In the genomic region with DNA sequence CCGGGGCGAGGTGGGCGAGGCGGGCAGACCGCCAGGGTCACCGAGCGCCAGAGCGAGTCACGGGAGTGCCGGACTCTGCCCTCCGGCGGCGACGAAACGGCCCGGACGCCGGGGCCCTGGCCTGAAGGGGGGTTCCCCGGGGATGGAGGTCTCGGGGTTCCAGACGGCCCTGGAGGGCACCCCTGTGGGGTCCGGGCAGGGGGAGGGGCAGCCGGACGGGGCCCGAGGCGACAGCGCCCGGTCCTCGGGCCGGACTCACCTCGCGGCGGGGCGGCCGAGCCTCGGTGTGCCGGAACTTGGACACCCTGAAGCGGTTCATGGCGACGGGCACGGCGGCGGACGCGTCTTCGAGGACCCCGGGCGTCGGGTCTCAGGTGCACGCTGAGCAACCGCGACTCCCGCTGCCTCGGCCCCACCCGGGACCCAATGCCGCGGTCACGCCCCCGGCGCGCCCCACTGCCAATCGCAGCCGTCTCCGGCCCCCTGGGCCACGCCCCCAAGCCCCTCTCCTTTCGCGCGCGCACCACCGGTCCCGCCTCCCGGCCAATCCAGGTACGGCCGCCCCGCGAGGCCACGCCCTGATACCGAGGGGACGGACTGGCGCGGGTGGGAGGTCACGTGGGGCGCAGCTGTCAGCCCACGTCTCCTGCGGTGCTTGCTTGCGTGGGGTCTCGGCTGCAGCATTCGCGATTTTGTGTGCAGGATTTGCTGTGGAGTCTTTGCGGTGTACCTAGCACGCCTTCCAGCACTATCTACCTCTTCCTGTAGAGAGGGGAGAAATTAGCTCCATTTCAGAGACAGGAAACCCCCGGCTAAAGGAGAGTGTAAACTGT, we compare ENCODE assay signal across 8 cellular contexts. TPM values are rescaled to one million over a fixed set of nuclear protein-coding genes. Genes with fewer than 3 reads are reported as not detected.
DNase-seq lines count a peak whose midpoint lies in the region; ATAC-seq and TF ChIP-seq lines count a peak whose summit lies in the region.

Gene CORO7 (minus strand): TSS at position 397 of the 833 bp plus-strand sequence. CDS start 78 bp downstream, at position 319.

- H2BK12ac ChIP-seq in H9 (ENCODE audit: insufficient read length, low read depth, low read length), result no peak within 1 kb of the TSS

- TF ChIP-seq CTCF in H9 (conservative IDR thresholded peaks at IDR 0.05), result no peak
- no peak for TF ChIP-seq CTCF in MM.1S (IDR thresholded peaks at IDR 0.05; ENCODE audit: low read length)
- no peak for TF ChIP-seq CTCF in neural cell (IDR thresholded peaks at IDR 0.05; ENCODE audit: poor library complexity, severe bottlenecking)

- H3K9me2 ChIP-seq in MM.1S (replicated peaks; ENCODE audit: insufficient read depth, low read length) (no peaks in the 10 kb centered on the region), neural cell (ENCODE audit: insufficient read depth, low read length) (no peaks in the 10 kb centered on the region)

- no peaks in the 10 kb centered on the region for H3K79me1 ChIP-seq in H9 (ENCODE audit: insufficient read depth, low read depth, low read length, poor library complexity, severe bottlenecking)

- H3K18ac ChIP-seq in H9 (ENCODE audit: insufficient read length, low read depth, low read length), result no peak within 1 kb of the TSS

- peak within 1 kb of the TSS; percentile 81 for H3K4me2 ChIP-seq in H9 (ENCODE audit: insufficient read depth, insufficient read length, low read length)
- peak within 1 kb of the TSS; percentile 86 for H3K4me2 ChIP-seq in MM.1S (ENCODE audit: low read depth, low read length)
- H3K4me2 ChIP-seq in neural cell (ENCODE audit: low read length), result peak within 1 kb of the TSS; percentile 71

- no peak within 1 kb of the TSS for H4K5ac ChIP-seq in H9 (ENCODE audit: insufficient read length, low read depth, low read length)

- H3K56ac ChIP-seq in H9 (ENCODE audit: insufficient read length, low read depth, low read length), result no peak within 1 kb of the TSS

- H3K9me3 ChIP-seq in H9 (ENCODE audit: control insufficient read depth, low read depth, low read length) (no peaks in the 10 kb centered on the region), MM.1S (replicated peaks; ENCODE audit: insufficient read depth, low read length) (no peaks in the 10 kb centered on the region), neural cell (ENCODE audit: low read length) (no peaks in the 10 kb centered on the region)

- peak within 1 kb of the TSS; percentile 80 to 87 for H3K4me3 Mint-ChIP-seq in H9
- H3K4me3 Mint-ChIP-seq in stimulated activated naive CD8-positive, alpha-beta T cell treated with anti-CD3 and anti-CD28 coated beads, Interleukin-15, amount 100 ng/mL, for 72 hours, result peak within 1 kb of the TSS; percentile 87

- ATAC-seq in stimulated activated naive CD8-positive, alpha-beta T cell treated with anti-CD3 and anti-CD28 coated beads, Interleukin-15, amount 100 ng/mL, for 72 hours, result peak; percentile 73

- peak; percentile 26 for TF ChIP-seq EP300 in neural cell (conservative IDR thresholded peaks at IDR 0.05; ENCODE audit: poor library complexity, severe bottlenecking)

- H3K14ac ChIP-seq in H9 (ENCODE audit: insufficient read depth, low read length), result 0 out of 2 replicates have a peak within 1 kb of the TSS, but pooled peaks have one; percentile 40

- H3K23me2 ChIP-seq in H9 (ENCODE audit: insufficient read length, low read depth, low read length, poor library complexity, severe bottlenecking), result no peaks in the 10 kb centered on the region

- no peak within 1 kb of the TSS for H3K23ac ChIP-seq in H9 (ENCODE audit: insufficient read length, low read depth, low read length)

- H3K9ac ChIP-seq in H9 (ENCODE audit: extremely low read depth, insufficient read length, low read length), result no peak within 1 kb of the TSS
- H3K9ac ChIP-seq in MM.1S (ENCODE audit: low read length), result peak within 1 kb of the TSS; percentile 96
- peak within 1 kb of the TSS; percentile 76 for H3K9ac ChIP-seq in neural cell (ENCODE audit: low read length)

- H4K91ac ChIP-seq in H9 (ENCODE audit: insufficient read length, low read depth, low read length), result no peak within 1 kb of the TSS

- peaks cover 9% of the 10 kb centered on the region for H3K27me3 Mint-ChIP-seq in H9 (ENCODE audit: low read depth)
- no peaks in the 10 kb centered on the region for H3K27me3 Mint-ChIP-seq in stimulated activated naive CD8-positive, alpha-beta T cell treated with anti-CD3 and anti-CD28 coated beads, Interleukin-15, amount 100 ng/mL, for 72 hours

- peak within 1 kb of the TSS in 1 of 3 experiments; percentile 27; a peak in 2 of 7 replicates for H3K27ac Mint-ChIP-seq in H9
- peak within 1 kb of the TSS; percentile 98 for H3K27ac Mint-ChIP-seq in stimulated activated naive CD8-positive, alpha-beta T cell treated with anti-CD3 and anti-CD28 coated beads, Interleukin-15, amount 100 ng/mL, for 72 hours

- H3K4ac ChIP-seq in H9 (ENCODE audit: low read depth, low read length), result no peak within 1 kb of the TSS

- peaks cover 8 to 10% of the 10 kb centered on the region in 2 experiments for H3K4me1 Mint-ChIP-seq in H9
- peaks cover 46% of the 10 kb centered on the region for H3K4me1 Mint-ChIP-seq in stimulated activated naive CD8-positive, alpha-beta T cell treated with anti-CD3 and anti-CD28 coated beads, Interleukin-15, amount 100 ng/mL, for 72 hours

- H3K27ac ChIP-seq in H9 (ENCODE audit: insufficient read length, low read depth, low read length) (no peak within 1 kb of the TSS), MM.1S (ENCODE audit: low read length) (peak within 1 kb of the TSS; percentile 93), neural cell (ENCODE audit: low read length) (peak within 1 kb of the TSS; percentile 62)

- H3K36me3 Mint-ChIP-seq in H9 (ENCODE audit: insufficient read depth in 1 of 3, low read depth in 3 of 3), result no peaks in the 10 kb centered on the region; a peak in 1 of 7 replicates

- no peak within 1 kb of the TSS for H2BK20ac ChIP-seq in H9 (ENCODE audit: low read depth, low read length, poor library complexity, severe bottlenecking)

- no peaks in the 10 kb centered on the region for H3K79me2 ChIP-seq in H9 (ENCODE audit: insufficient read depth, low read length)
- H3K79me2 ChIP-seq in MM.1S (ENCODE audit: low read length), result peaks cover 50% of the 10 kb centered on the region
- peaks cover 11% of the 10 kb centered on the region for H3K79me2 ChIP-seq in neural cell (replicated peaks; ENCODE audit: insufficient read depth, low read length)

- WGBS in H9 (ENCODE audit: extremely low coverage, insufficient read length, low lambda C conversion rate), result no CpG with 5 or more reads among the region's 92 CpGs

- H3T11ph ChIP-seq in H9 (ENCODE audit: low read length), result no peak within 1 kb of the TSS

- H2AK5ac ChIP-seq in H9 (ENCODE audit: insufficient read length, low read length), result no peak within 1 kb of the TSS

- H3K4me3 ChIP-seq in MM.1S (ENCODE audit: low read length), result peak within 1 kb of the TSS; percentile 80
- peak within 1 kb of the TSS; percentile 96 for H3K4me3 ChIP-seq in neural cell (ENCODE audit: low read length)

- H2AFZ ChIP-seq in H9 (ENCODE audit: low read length) (no peak within 1 kb of the TSS), MM.1S (ENCODE audit: low read length) (peak within 1 kb of the TSS; percentile 78), neural cell (ENCODE audit: low read depth, low read length) (peak within 1 kb of the TSS; percentile 40)

- no peak within 1 kb of the TSS for H2BK120ac ChIP-seq in H9 (ENCODE audit: low read depth, low read length, poor library complexity, severe bottlenecking)

- H3F3A ChIP-seq in MM.1S (ENCODE audit: insufficient read depth, low read length) (peaks cover 22% of the 10 kb centered on the region), neural cell (ENCODE audit: insufficient read depth, low read length, poor library complexity, severe bottlenecking) (no peaks in the 10 kb centered on the region)

- DNase-seq in ELR (ENCODE audit: low read depth) (peak; percentile 88), H9 (peak; percentile 90), MM.1S (peak; percentile 96), SHP77 (lab: John Stamatoyannopoulos, UW) (peak; percentile 78 to 91), fibroblast of the conjunctiva (ENCODE audit: low read depth) (peak; percentile 62)
- peak; percentile 99 for DNase-seq in activated effector memory CD4-positive, alpha-beta T cell treated with anti-CD3 and anti-CD28 coated beads, Interleukin-2, amount 50 U/mL, for 16 hours
- peak; percentile 98 to 99 for DNase-seq in stimulated activated naive CD8-positive, alpha-beta T cell treated with anti-CD3 and anti-CD28 coated beads, Interleukin-15, amount 100 ng/mL, for 72 hours

- no peaks in the 10 kb centered on the region for H3K27me3 ChIP-seq in H9 (ENCODE audit: insufficient read depth, low read length)
- no peaks in the 10 kb centered on the region for H3K27me3 ChIP-seq in MM.1S (replicated peaks; ENCODE audit: insufficient read depth, low read length)
- H3K27me3 ChIP-seq in neural cell (ENCODE audit: insufficient read depth, low read depth, low read length), result no peaks in the 10 kb centered on the region

- no peak within 1 kb of the TSS for H2BK5ac ChIP-seq in H9 (ENCODE audit: insufficient read length, low read length)

- H2BK15ac ChIP-seq in H9 (ENCODE audit: low read depth, low read length), result no peak within 1 kb of the TSS

- H3K36me3 ChIP-seq in MM.1S (replicated peaks; ENCODE audit: insufficient read depth, low read length) (no peaks in the 10 kb centered on the region), neural cell (ENCODE audit: insufficient read depth, low read length) (no peaks in the 10 kb centered on the region)

- TF ChIP-seq RAD21 in neural cell (conservative IDR thresholded peaks at IDR 0.05), result no peak

- 0 out of 5 replicates have a peak, but pooled peaks cover 0 to 1% of the 10 kb centered on the region in 2 experiments for H3K9me3 Mint-ChIP-seq in H9
- no peaks in the 10 kb centered on the region for H3K9me3 Mint-ChIP-seq in stimulated activated naive CD8-positive, alpha-beta T cell treated with anti-CD3 and anti-CD28 coated beads, Interleukin-15, amount 100 ng/mL, for 72 hours

- no peak within 1 kb of the TSS for H4K8ac ChIP-seq in H9 (replicated peaks; ENCODE audit: insufficient read length, low read depth, low read length)

- no peaks in the 10 kb centered on the region; the same call in 1 of the 2 replicates for H3K4me1 ChIP-seq in H9 (ENCODE audit: insufficient read depth, low read length)
- no peaks in the 10 kb centered on the region; the same call in 1 of the 2 replicates for H3K4me1 ChIP-seq in MM.1S (ENCODE audit: low read length)

- H4K20me1 ChIP-seq in H9 (ENCODE audit: control insufficient read depth, insufficient read depth, insufficient read length), result no peaks in the 10 kb centered on the region
- H4K20me1 ChIP-seq in MM.1S (ENCODE audit: insufficient read depth, low read length), result peaks cover 12% of the 10 kb centered on the region
- H4K20me1 ChIP-seq in neural cell (ENCODE audit: insufficient read depth), result no peaks in the 10 kb centered on the region

RNA-seq across cellular contexts. Expression of gene CORO7, which starts in this region (rescaled TPM):
- total RNA-seq in H9 (2021), result 33.8 and 38.4 TPM in 2 replicates
- polyA plus RNA-seq in neural cell, result 57.6 and 65.3 TPM in 2 replicates
- 77.4 and 96.7 TPM in 2 replicates for polyA minus RNA-seq in neural cell
